Comparison of ENCODE assay signal across 18 cellular contexts in the genomic region with DNA sequence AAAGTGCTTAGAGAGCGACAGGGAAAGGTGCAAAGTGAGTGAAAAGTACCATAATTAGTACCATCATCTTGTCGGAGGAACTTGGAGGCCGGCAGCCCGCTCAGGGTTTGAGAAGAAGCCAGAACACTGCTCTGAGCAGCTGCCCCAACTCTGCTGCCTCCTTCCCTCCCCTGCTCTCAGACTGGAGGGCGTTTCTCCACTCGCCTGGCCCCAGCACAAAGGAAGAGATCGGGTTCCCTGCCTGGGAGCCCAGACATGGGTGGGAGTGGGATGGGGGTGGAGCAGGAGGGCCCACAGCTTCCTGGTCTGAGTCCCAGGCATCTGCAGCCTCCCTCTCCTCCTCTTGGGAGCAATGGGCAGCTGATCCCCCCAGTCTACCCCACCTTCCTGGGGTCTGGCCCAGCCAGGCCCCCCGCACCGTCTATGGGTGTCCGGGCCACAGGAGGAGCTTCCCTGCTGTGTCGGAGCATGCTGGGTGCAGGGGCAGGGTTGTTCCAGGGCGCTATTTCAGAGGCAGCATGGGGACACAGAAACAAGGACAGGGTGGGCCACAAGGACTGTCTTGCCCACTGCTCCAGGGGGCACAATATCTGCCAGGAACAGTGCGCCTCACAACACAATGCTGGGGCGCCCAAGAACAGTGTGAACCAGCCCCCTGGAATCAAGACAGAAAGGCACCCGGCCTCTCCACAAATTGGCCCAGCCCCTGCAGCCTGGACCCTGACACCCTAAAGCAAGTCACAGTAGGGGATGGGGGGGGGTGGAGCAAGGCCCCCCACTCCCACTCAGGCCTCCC. TPM values are rescaled to one million over a fixed set of nuclear protein-coding genes. Genes with fewer than 3 reads are reported as not detected.
A peak's percentile ranks its signal among the peaks of the same experiment; 100 is the strongest.
DNase-seq lines count a peak whose midpoint lies in the region; ATAC-seq, FAIRE-seq and TF ChIP-seq lines count a peak whose summit lies in the region.
"Had no signal": no experiment of that assay in that cellular context is flagged by ENCODE, and none has a peak within 500 bp of the region (broad histone marks: within the 10 kb centered on the region; RNA-seq: fewer than 3 reads in every experiment).

No MANE protein-coding gene starts in this region.

- H3K36me3 ChIP-seq in astrocyte (ENCODE audit: insufficient read depth, low read length) (peaks cover 25% of the 10 kb centered on the region), neuronal stem cell (replicated peaks in 1 of 2; ENCODE audit: control insufficient read depth in 2 of 2, insufficient read depth in 2 of 2, low read length in 2 of 2) (peaks cover 3 to 13% of the 10 kb centered on the region in 2 donors), Caco-2 (ENCODE audit: control insufficient read depth, insufficient read depth, low read length) (no peaks in the 10 kb centered on the region; the same call in 1 of the 2 replicates)
- H3K36me3 ChIP-seq: uterus had no signal

- no peak overlapping the region for H2BK120ac ChIP-seq in neuronal stem cell (ENCODE audit: low read depth, low read length)

- peaks cover 47% of the 10 kb centered on the region for H3K36me3 Mint-ChIP-seq in activated CD8-positive, alpha-beta memory T cell treated with anti-CD3 and anti-CD28 coated beads, Interleukin-2, amount 10 ng/mL, durations not matched to agents 7 days and 5 days
- H3K36me3 Mint-ChIP-seq in astrocyte (ENCODE audit: low read depth, unreplicated experiment) (peaks cover 23% of the 10 kb centered on the region), Caco-2 (ENCODE audit: insufficient read depth, unreplicated experiment) (peaks cover 16% of the 10 kb centered on the region)
- H3K36me3 Mint-ChIP-seq: natural killer cell treated with Interleukin-12 subunit alpha and Interleukin-12 subunit beta and Interleukin-15 and Interleukin-18, amount 100 ng/mL, for 72 hours; stimulated activated memory B cell treated with anti-CD40 and anti-IgM and Interleukin-4, amounts not matched to agents 10 μg/mL and 1 μg/mL and 100 μg/mL, for 72 hours had no signal

- peaks cover 2% of the 10 kb centered on the region for H3K79me1 ChIP-seq in neuronal stem cell (ENCODE audit: low read depth, low read length)

- H3K27me3 ChIP-seq in astrocyte (ENCODE audit: insufficient read depth, low read length) (no peaks in the 10 kb centered on the region), neuronal stem cell (ENCODE audit: control insufficient read depth in 3 of 3, insufficient read depth in 3 of 3, low read depth in 1 of 3, low read length in 3 of 3) (peaks cover 0 to 5% (median 0%) of the 10 kb centered on the region in 3 experiments), Caco-2 (replicated peaks; ENCODE audit: control insufficient read depth, insufficient read depth, low read length) (no peaks in the 10 kb centered on the region)
- H3K27me3 ChIP-seq: uterus had no signal

- H3K4me3 ChIP-seq in astrocyte (ENCODE audit: insufficient read depth, low read depth, low read length) (peak overlapping the region; percentile 26), neuronal stem cell (ENCODE audit: low read length in 2 of 2) (no peak overlapping the region), Caco-2 (ENCODE audit: low read depth, low read length) (no peak overlapping the region)
- H3K4me3 ChIP-seq: coronary artery, uterus had no signal

- CTCF ChIA-PET in activated CD8-positive, alpha-beta memory T cell treated with anti-CD3 and anti-CD28 coated beads, Interleukin-2, amount 10 ng/mL, durations not matched to agents 7 days and 5 days (lab: Charles Lee), result interaction anchor here (1.0 kb wide), 1 partner anchor 14 kb away, joined by 3 read pairs; no protein-coding TSS in a partner anchor
- CTCF ChIA-PET in Caco-2 (lab: Charles Lee), result interaction anchor here (0.6 kb wide), 1 partner anchor 14 kb away, joined by 3 read pairs; no protein-coding TSS in a partner anchor

- peak overlapping the region; percentile 39 for H2BK15ac ChIP-seq in neuronal stem cell (ENCODE audit: low read length)

- peak overlapping the region; percentile 93 for H4K91ac ChIP-seq in neuronal stem cell (ENCODE audit: low read depth, low read length, poor library complexity)

- no peak overlapping the region for H2BK12ac ChIP-seq in neuronal stem cell (ENCODE audit: low read length)

- peaks cover 57% of the 10 kb centered on the region for H3K79me2 ChIP-seq in astrocyte (ENCODE audit: insufficient read depth, low read length)

- intact Hi-C loops in Caco-2 (cut with micrococcal nuclease; ENCODE audit: unreplicated experiment), result no loop called here

- H3K4me1 ChIP-seq in astrocyte (ENCODE audit: insufficient read depth, low read length) (peaks cover 80% of the 10 kb centered on the region), neuronal stem cell (ENCODE audit: control insufficient read depth in 2 of 2, insufficient read depth in 1 of 2, low read depth in 1 of 2, low read length in 2 of 2) (peaks cover 12 to 16% of the 10 kb centered on the region in 2 donors), Caco-2 (peaks cover 34% of the 10 kb centered on the region)

- no TSS peak for BruUV-seq in Caco-2 (replicated peaks; lab: Mats Ljungman, UMichigan)

- H3K27ac Mint-ChIP-seq in activated CD8-positive, alpha-beta memory T cell treated with anti-CD3 and anti-CD28 coated beads, Interleukin-2, amount 10 ng/mL, durations not matched to agents 7 days and 5 days, result peak overlapping the region; percentile 71
- H3K27ac Mint-ChIP-seq in astrocyte (ENCODE audit: unreplicated experiment) (peak overlapping the region; percentile 86), Caco-2 (ENCODE audit: unreplicated experiment) (no peak overlapping the region)

- H4K8ac ChIP-seq in neuronal stem cell (ENCODE audit: low read depth, low read length), result peak overlapping the region; percentile 72

- H3K9me3 Mint-ChIP-seq in activated CD8-positive, alpha-beta memory T cell treated with anti-CD3 and anti-CD28 coated beads, Interleukin-2, amount 10 ng/mL, durations not matched to agents 7 days and 5 days (ENCODE audit: low read depth), result no peaks in the 10 kb centered on the region
- no peaks in the 10 kb centered on the region for H3K9me3 Mint-ChIP-seq in astrocyte (ENCODE audit: unreplicated experiment)
- H3K9me3 Mint-ChIP-seq in Caco-2 (ENCODE audit: unreplicated experiment), result no peaks in the 10 kb centered on the region
- H3K9me3 Mint-ChIP-seq: natural killer cell treated with Interleukin-12 subunit alpha and Interleukin-12 subunit beta and Interleukin-15 and Interleukin-18, amount 100 ng/mL, for 72 hours; stimulated activated memory B cell treated with anti-CD40 and anti-IgM and Interleukin-4, amounts not matched to agents 10 μg/mL and 1 μg/mL and 100 μg/mL, for 72 hours had no signal

- peaks cover 53% of the 10 kb centered on the region for H3K4me1 Mint-ChIP-seq in activated CD8-positive, alpha-beta memory T cell treated with anti-CD3 and anti-CD28 coated beads, Interleukin-2, amount 10 ng/mL, durations not matched to agents 7 days and 5 days
- peaks cover 57% of the 10 kb centered on the region for H3K4me1 Mint-ChIP-seq in astrocyte (ENCODE audit: low read depth, unreplicated experiment)
- H3K4me1 Mint-ChIP-seq in Caco-2 (ENCODE audit: low read depth, unreplicated experiment), result peaks cover 18% of the 10 kb centered on the region

- H4K20me1 ChIP-seq in astrocyte (ENCODE audit: insufficient read depth, low read length), result peaks cover 23% of the 10 kb centered on the region

- POLR2A ChIA-PET in Caco-2 (lab: Charles Lee), result no interaction called here

- H3K4ac ChIP-seq in neuronal stem cell (ENCODE audit: low read length), result no peak overlapping the region

- TF ChIP-seq CTCF in astrocyte (IDR thresholded peaks at IDR 0.05; ENCODE audit: insufficient read depth, low read depth, low read length) (no peak), Caco-2 (IDR thresholded peaks at IDR 0.05; ENCODE audit: insufficient read depth in 1 of 2, low read depth in 1 of 2, low read length in 1 of 2, severe bottlenecking in 1 of 2, unreplicated experiment in 1 of 2) (no peak)

- no peak for FAIRE-seq in astrocyte (lab: Jason Lieb, UNC)

- ATAC-seq in activated CD8-positive, alpha-beta memory T cell treated with anti-CD3 and anti-CD28 coated beads, Interleukin-2, amount 10 ng/mL, durations not matched to agents 7 days and 5 days, result no peak
- no peak for ATAC-seq in GM19397 (IDR thresholded peaks at IDR 0.05; ENCODE audit: unreplicated experiment)
- ATAC-seq: natural killer cell treated with Interleukin-12 subunit alpha and Interleukin-12 subunit beta and Interleukin-15 and Interleukin-18, amount 100 ng/mL, for 72 hours; right cardiac atrium had no signal

- H3K9ac ChIP-seq in astrocyte (ENCODE audit: low read length) (peak overlapping the region; percentile 100), neuronal stem cell (ENCODE audit: low read depth, low read length, poor library complexity) (peak overlapping the region; percentile 33)

- DNase-seq in activated CD8-positive, alpha-beta memory T cell treated with anti-CD3 and anti-CD28 coated beads, Interleukin-2, amount 10 ng/mL, durations not matched to agents 7 days and 5 days, result no peak
- no peak for DNase-seq in activated CD8-positive, alpha-beta memory T cell treated with anti-CD3 and anti-CD28 coated beads, Interleukin-2, amount 50 U/mL, for 48 hours
- DNase-seq in LHCN-M2 (ENCODE audit: low read depth) (peak; percentile 41), astrocyte (ENCODE audit: low read depth) (no peak), neuronal stem cell (ENCODE audit: low spot score) (no peak), iPS-NIHi7 (ENCODE audit: extremely low spot score) (no peak), Caco-2 (no peak)
- DNase-seq: GF-D8, head of caudate nucleus, left cardiac atrium, NCI-H2171 treated with DMSO at 0.1 percent for 48 hours, right cardiac atrium, uterus had no signal

- peak overlapping the region; percentile 87 for H3K23ac ChIP-seq in neuronal stem cell (ENCODE audit: low read depth, low read length, poor library complexity)

- no peak overlapping the region for H2AFZ ChIP-seq in astrocyte (ENCODE audit: low read depth, low read length)
- H2AFZ ChIP-seq in neuronal stem cell (ENCODE audit: low read length), result no peak overlapping the region

- H3K27me3 Mint-ChIP-seq in activated CD8-positive, alpha-beta memory T cell treated with anti-CD3 and anti-CD28 coated beads, Interleukin-2, amount 10 ng/mL, durations not matched to agents 7 days and 5 days, result no peaks in the 10 kb centered on the region
- no peaks in the 10 kb centered on the region for H3K27me3 Mint-ChIP-seq in astrocyte (ENCODE audit: low read depth, unreplicated experiment)
- H3K27me3 Mint-ChIP-seq in Caco-2 (ENCODE audit: insufficient read depth, unreplicated experiment), result no peaks in the 10 kb centered on the region

- H3K27ac ChIP-seq in astrocyte (ENCODE audit: low read depth, low read length), result peak overlapping the region; percentile 92
- no peak overlapping the region for H3K27ac ChIP-seq in neuronal stem cell (replicated peaks; ENCODE audit: low read length)
- H3K27ac ChIP-seq: coronary artery, uterus had no signal

- peak overlapping the region; percentile 77 for H2AK5ac ChIP-seq in neuronal stem cell (ENCODE audit: low read depth, low read length)

- H3K18ac ChIP-seq in neuronal stem cell (ENCODE audit: low read length), result peak overlapping the region; percentile 74

- peak overlapping the region; percentile 57 for H2BK5ac ChIP-seq in neuronal stem cell (ENCODE audit: low read length)

- no peaks in the 10 kb centered on the region for H3K9me3 ChIP-seq in astrocyte (ENCODE audit: insufficient read depth, low read depth, low read length)
- peaks cover under 1 to 2% of the 10 kb centered on the region in 2 donors for H3K9me3 ChIP-seq in neuronal stem cell (replicated peaks in 1 of 2; ENCODE audit: control insufficient read depth in 2 of 2, insufficient read depth in 1 of 2, low read depth in 1 of 2, low read length in 2 of 2)
- no peaks in the 10 kb centered on the region for H3K9me3 ChIP-seq in Caco-2
- H3K9me3 ChIP-seq: uterus had no signal

- peak overlapping the region; percentile 33 for H3K4me3 Mint-ChIP-seq in activated CD8-positive, alpha-beta memory T cell treated with anti-CD3 and anti-CD28 coated beads, Interleukin-2, amount 10 ng/mL, durations not matched to agents 7 days and 5 days
- H3K4me3 Mint-ChIP-seq in astrocyte (ENCODE audit: unreplicated experiment) (peak overlapping the region; percentile 40), Caco-2 (ENCODE audit: unreplicated experiment) (no peak overlapping the region)
- H3K4me3 Mint-ChIP-seq: natural killer cell treated with Interleukin-12 subunit alpha and Interleukin-12 subunit beta and Interleukin-15 and Interleukin-18, amount 100 ng/mL, for 72 hours; stimulated activated memory B cell treated with anti-CD40 and anti-IgM and Interleukin-4, amounts not matched to agents 10 μg/mL and 1 μg/mL and 100 μg/mL, for 72 hours had no signal

- H3K4me2 ChIP-seq in astrocyte (ENCODE audit: low read length) (peak overlapping the region; percentile 100), neuronal stem cell (ENCODE audit: insufficient read depth, low read length, poor library complexity, severe bottlenecking) (peak overlapping the region; percentile 14)

- H3K14ac ChIP-seq in neuronal stem cell (ENCODE audit: low read length), result peak overlapping the region; percentile 83

- WGBS in neuronal stem cell (ENCODE audit: extremely low coverage in 2 of 2, insufficient read length in 2 of 2, insufficient replicate concordance in 1 of 2), 2 donors, result no CpG with 5 or more reads among the region's 15 CpGs

RNA-seq across cellular contexts. Expression of a gene that starts 4.8 kb away (rescaled TPM):
- total RNA-seq in activated CD8-positive, alpha-beta memory T cell treated with anti-CD3 and anti-CD28 coated beads, Interleukin-2, amount 10 ng/mL, durations not matched to agents 7 days and 5 days, result 100 to 1,000 TPM; 107 to 304 TPM
- total RNA-seq in LHCN-M2 (2014; rRNA removed) (23.1 and 23.3 TPM in 2 replicates), astrocyte (63.3 and 100 TPM in 2 replicates), Caco-2 (2022) (8.0 and 9.7 TPM in 2 replicates)
- polyA plus RNA-seq in LHCN-M2 (2012), result 63.2 TPM
- polyA plus RNA-seq in neuronal stem cell (2013, experiment 1 of 2), result 1.4 TPM
- polyA plus RNA-seq in neuronal stem cell (2013, experiment 2 of 2), result 1.4 TPM

RNA-seq across cellular contexts. Expression of a gene that starts 24.9 kb away (rescaled TPM):
- 100 to 1,000 TPM; 122 to 141 TPM for total RNA-seq in activated CD8-positive, alpha-beta memory T cell treated with anti-CD3 and anti-CD28 coated beads, Interleukin-2, amount 10 ng/mL, durations not matched to agents 7 days and 5 days
- not detected in 2 replicates for total RNA-seq in LHCN-M2 (2014; rRNA removed)
- not detected for polyA plus RNA-seq in LHCN-M2 (2012)
- total RNA-seq in astrocyte, result not detected in 2 replicates
- 0.01 TPM for polyA plus RNA-seq in neuronal stem cell (2013, experiment 1 of 2)
- 0.04 TPM for polyA plus RNA-seq in neuronal stem cell (2013, experiment 2 of 2)
- total RNA-seq in Caco-2 (2022), result not detected in 2 replicates
- total RNA-seq: SK-MEL-5 had no signal

RNA-seq across cellular contexts. Expression of a gene that starts 47.5 kb away (rescaled TPM):
- total RNA-seq in activated CD8-positive, alpha-beta memory T cell treated with anti-CD3 and anti-CD28 coated beads, Interleukin-2, amount 10 ng/mL, durations not matched to agents 7 days and 5 days, result 10 to 100 TPM in 1 of 2 experiments, 1 to 10 TPM in 1; 8.7 to 10.2 TPM
- total RNA-seq in LHCN-M2 (2014; rRNA removed) (8.7 and 19.1 TPM in 2 replicates), astrocyte (15.2 and 16.2 TPM in 2 replicates), Caco-2 (2022) (6.3 and 7.4 TPM in 2 replicates)
- 18.3 TPM for polyA plus RNA-seq in LHCN-M2 (2012)
- 13.2 TPM for polyA plus RNA-seq in neuronal stem cell (2013, experiment 1 of 2)
- 14.0 TPM for polyA plus RNA-seq in neuronal stem cell (2013, experiment 2 of 2)

Comparison
In these comparisons a context has a peak if more than half of its experiments do, and no peak if none do; other contexts are left out.
1. RNA of a gene that starts 24.9 kb away (total RNA-seq): 122 to 141 TPM in activated CD8-positive, alpha-beta memory T cell treated with anti-CD3 and anti-CD28 coated beads, Interleukin-2, amount 10 ng/mL, durations not matched to agents 7 days and 5 days; not detected in astrocyte, not detected in LHCN-M2 and not detected in Caco-2; every median in the first group is over 100 times any median in the second.